In genomic region chr10:125720002-125720382, GRCh38 we compare ENCODE assay signal across 2 cellular contexts.
TF ChIP-seq lines count a peak whose summit lies in the region.

No MANE protein-coding gene starts in this region.

TF ChIP-seq in H1, 55 proteins besides CTCF, POLR2A, EP300 and RAD21:
- TF ChIP-seq ZNF274 (IDR thresholded peaks at IDR 0.05; ENCODE audit: borderline replicate concordance, extremely low read depth, low read length) = no peak
- TF ChIP-seq CTBP2 (IDR thresholded peaks at IDR 0.05; ENCODE audit: borderline replicate concordance, insufficient read depth, insufficient read length, low read length) = no peak
- no peak for TF ChIP-seq CEBPB (IDR thresholded peaks at IDR 0.05; ENCODE audit: low read depth, low read length)
- no peak for TF ChIP-seq KDM4A (IDR thresholded peaks at IDR 0.05; ENCODE audit: low read depth, low read length, severe bottlenecking)
- TF ChIP-seq JUND (IDR thresholded peaks at IDR 0.05; ENCODE audit: low read length) = no peak
- no peak for TF ChIP-seq SIN3A (conservative IDR thresholded peaks at IDR 0.05 in 1 of 2, IDR thresholded peaks at IDR 0.05 in 1 of 2; ENCODE audit: low read depth in 1 of 2, low read length in 2 of 2)
- no peak for TF ChIP-seq EZH2 (IDR thresholded peaks at IDR 0.05; ENCODE audit: low read depth, low read length, severe bottlenecking)
- TF ChIP-seq SP1 (IDR thresholded peaks at IDR 0.05; ENCODE audit: low read depth, low read length) = no peak
- TF ChIP-seq SIRT6 (IDR thresholded peaks at IDR 0.05; ENCODE audit: low read length) = no peak
- TF ChIP-seq SP4 (IDR thresholded peaks at IDR 0.05; ENCODE audit: low read length) = no peak
- TF ChIP-seq CHD7 (IDR thresholded peaks at IDR 0.05; ENCODE audit: insufficient replicate concordance, low read length) = no peak

TF ChIP-seq in neural cell, 6 proteins besides CTCF, POLR2A, EP300 and RAD21:
- TF ChIP-seq REST (IDR thresholded peaks at IDR 0.05; ENCODE audit: borderline replicate concordance) = no peak
- peak; percentile 31 for TF ChIP-seq SMC3 (conservative IDR thresholded peaks at IDR 0.05; ENCODE audit: poor library complexity)
